9 cellular contexts compared by ENCODE assay signal in genomic region chr9:133658442-133659431, GRCh38. TPM values are rescaled to one million over a fixed set of nuclear protein-coding genes. Genes with fewer than 3 reads are reported as not detected.
DNase-seq lines count a peak whose midpoint lies in the region; ATAC-seq and TF ChIP-seq lines count a peak whose summit lies in the region.
"Had no signal": no experiment of that assay in that cellular context is flagged by ENCODE, and none has a peak within 500 bp of the region (broad histone marks: within the 10 kb centered on the region; RNA-seq: fewer than 3 reads in every experiment).

No MANE protein-coding gene starts in this region.

- no peaks in the 10 kb centered on the region for H3K79me1 ChIP-seq in trophoblast cell (ENCODE audit: low read length)

- no peak overlapping the region for H4K91ac ChIP-seq in trophoblast cell (ENCODE audit: low read depth, low read length)

- no peak overlapping the region for H2BK120ac ChIP-seq in trophoblast cell (ENCODE audit: insufficient read depth, low read length, poor library complexity)

- H2BK5ac ChIP-seq in trophoblast cell (ENCODE audit: low read depth, low read length, poor library complexity): no peak overlapping the region

- H3K27ac ChIP-seq in trophoblast cell (ENCODE audit: low read depth, low read length) (no peak overlapping the region), Karpas-422 (ENCODE audit: low read length) (no peak overlapping the region)

- no peak overlapping the region for H2AFZ ChIP-seq in trophoblast cell (ENCODE audit: insufficient read depth, low read length, poor library complexity)
- H2AFZ ChIP-seq in Karpas-422 (ENCODE audit: low read length): no peak overlapping the region

- H3K9ac ChIP-seq in trophoblast cell (ENCODE audit: low read length): no peak overlapping the region
- no peak overlapping the region for H3K9ac ChIP-seq in Karpas-422 (ENCODE audit: low read length)

- H3K4me2 ChIP-seq in trophoblast cell (ENCODE audit: low read length) (peak overlapping the region; percentile 8), Karpas-422 (ENCODE audit: low read depth, low read length, poor library complexity, severe bottlenecking) (no peak overlapping the region)

- H3K79me2 ChIP-seq in trophoblast cell (ENCODE audit: control insufficient read depth, insufficient read depth, low read length, poor library complexity) (no peaks in the 10 kb centered on the region), Karpas-422 (ENCODE audit: low read length) (no peaks in the 10 kb centered on the region)

- H4K12ac ChIP-seq in trophoblast cell (ENCODE audit: low read depth, low read length): no peak overlapping the region

- no CpG with 5 or more reads among the region's 46 CpGs for WGBS in trophoblast cell (ENCODE audit: extremely low coverage, insufficient coverage, insufficient read length)

- no peak for TF ChIP-seq CTCF in epithelial cell of proximal tubule (conservative IDR thresholded peaks at IDR 0.05; ENCODE audit: low read depth, low read length)

- DNase-seq in NCI-H2196 (lab: John Stamatoyannopoulos, UW; ENCODE audit: unreplicated experiment) (peak; percentile 19), NCI-H2196 treated with DMSO at 0.1 percent for 48 hours (lab: John Stamatoyannopoulos, UW; ENCODE audit: unreplicated experiment) (no peak), NCI-H524 (lab: John Stamatoyannopoulos, UW) (peak; percentile 53 to 75), epithelial cell of proximal tubule (ENCODE audit: low read depth) (no peak), trophoblast cell (peak in 1 of 2 donors; percentile 12), Karpas-422 (no peak), NAMALWA (ENCODE audit: low spot score) (no peak)

- ATAC-seq in HG02798 (IDR thresholded peaks at IDR 0.05; ENCODE audit: poor library complexity, unreplicated experiment): no peak

- H3K36me3 ChIP-seq in trophoblast cell (ENCODE audit: control insufficient read depth in 1 of 2, insufficient read depth in 2 of 2, low read length in 2 of 2) (no peaks in the 10 kb centered on the region), Karpas-422 (ENCODE audit: insufficient read depth, low read length) (no peaks in the 10 kb centered on the region)

- H4K20me1 ChIP-seq in Karpas-422 (ENCODE audit: insufficient read depth, low read depth, low read length): no peaks in the 10 kb centered on the region

- H3K27me3 ChIP-seq in trophoblast cell (ENCODE audit: insufficient read depth, low read length): peaks cover 3% of the 10 kb centered on the region
- H3K27me3 ChIP-seq in Karpas-422 (ENCODE audit: low read length): no peaks in the 10 kb centered on the region

- H3K9me3 ChIP-seq in trophoblast cell (ENCODE audit: insufficient read depth, low read depth, low read length) (no peaks in the 10 kb centered on the region), Karpas-422 (ENCODE audit: low read length) (no peaks in the 10 kb centered on the region)

- no peak overlapping the region for H3K23ac ChIP-seq in trophoblast cell (ENCODE audit: low read length)

- H3K18ac ChIP-seq in trophoblast cell (ENCODE audit: low read length): no peak overlapping the region

- H3K14ac ChIP-seq in trophoblast cell (ENCODE audit: low read length): no peak overlapping the region

- H2AK5ac ChIP-seq in trophoblast cell (ENCODE audit: low read length): no peak overlapping the region

- no peaks in the 10 kb centered on the region for H3K9me2 ChIP-seq in Karpas-422 (replicated peaks; ENCODE audit: insufficient read depth, low read length)

- no peak overlapping the region for H2BK12ac ChIP-seq in trophoblast cell (ENCODE audit: low read length)

- H4K8ac ChIP-seq in trophoblast cell (ENCODE audit: low read depth, low read length): no peak overlapping the region

- H3K4me3 ChIP-seq in epithelial cell of proximal tubule (ENCODE audit: low read depth, low read length) (peak overlapping the region; percentile 3), trophoblast cell (ENCODE audit: low read depth, low read length) (no peak overlapping the region), Karpas-422 (ENCODE audit: low read length) (no peak overlapping the region)

- H3K4me1 ChIP-seq in trophoblast cell (ENCODE audit: control insufficient read depth in 1 of 2, insufficient read depth in 2 of 2, low read length in 2 of 2): peaks cover 0 to 4% of the 10 kb centered on the region in 2 experiments
- no peaks in the 10 kb centered on the region for H3K4me1 ChIP-seq in Karpas-422 (ENCODE audit: low read length)

- H3K4ac ChIP-seq in trophoblast cell (ENCODE audit: low read depth, low read length): no peak overlapping the region

RNA-seq across cellular contexts. Expression of gene DBH, which starts 22.6 kb away (rescaled TPM):
- total RNA-seq in epithelial cell of proximal tubule: not detected in 2 replicates
- 0.01 and 0.03 TPM in 2 replicates for polyA plus RNA-seq in trophoblast cell (2013)
- not detected in 2 replicates for total RNA-seq in Karpas-422 (2014; rRNA removed; shearing (Covaris generic); ENCODE audit: low replicate concordance)
- total RNA-seq: lung microvascular endothelial cell had no signal

RNA-seq across cellular contexts. Expression of gene FAM163B, which starts 49.5 kb away (rescaled TPM):
- total RNA-seq in epithelial cell of proximal tubule: not detected in 2 replicates
- polyA plus RNA-seq in trophoblast cell (2013): 0.89 and 0.90 TPM in 2 replicates
- not detected in 2 replicates for total RNA-seq in Karpas-422 (2014; rRNA removed; shearing (Covaris generic); ENCODE audit: low replicate concordance)
- total RNA-seq: lung microvascular endothelial cell had no signal

Comparison
In these comparisons a context has a peak if more than half of its experiments do, and no peak if none do; other contexts are left out.
1. DNase-seq: peak in NCI-H2196 (single experiment) and NCI-H524 (2 of 2); none in NCI-H2196 treated with DMSO at 0.1 percent for 48 hours (single experiment), epithelial cell of proximal tubule (single experiment), Karpas-422 (single experiment) and NAMALWA (single experiment).